In genomic region chr10:85995791-85996190, GRCh38 we compare ENCODE assay signal across 8 cellular contexts.
DNase-seq lines count a peak whose midpoint lies in the region; ATAC-seq, FAIRE-seq and TF ChIP-seq lines count a peak whose summit lies in the region.

No MANE protein-coding gene starts in this region.

- H3K4me3 Mint-ChIP-seq in brain: no peak overlapping the region
- H3K4me3 Mint-ChIP-seq in neural progenitor cell: no peak overlapping the region
- no peak overlapping the region for H3K4me3 Mint-ChIP-seq in CD8-positive, alpha-beta T cell

- no peak for ATAC-seq in CD8-positive, alpha-beta T cell

- intact Hi-C loops in CD8-positive, alpha-beta T cell (cut with DNase I, micrococcal nuclease): no loop called here

- no peaks in the 10 kb centered on the region for H3F3A ChIP-seq in neural progenitor cell (ENCODE audit: low read depth)

- H4K20me1 ChIP-seq in neural progenitor cell (ENCODE audit: low read depth): no peaks in the 10 kb centered on the region

- no peak overlapping the region for H3K4me3 ChIP-seq in neural progenitor cell
- no peak overlapping the region for H3K4me3 ChIP-seq in CD8-positive, alpha-beta T cell (ENCODE audit: low read depth, low read length)

- H3K79me2 ChIP-seq in neural progenitor cell (ENCODE audit: low read depth): no peaks in the 10 kb centered on the region

- TF ChIP-seq CTCF in brain (conservative IDR thresholded peaks at IDR 0.05) (peak; percentile 55 to 63), neural progenitor cell (IDR thresholded peaks at IDR 0.05) (peak; percentile 59)
- TF ChIP-seq CTCF in CD8-positive, alpha-beta T cell (IDR thresholded peaks at IDR 0.05): no peak

- no peak overlapping the region for H3K27ac ChIP-seq in neural progenitor cell
- H3K27ac ChIP-seq in CD8-positive, alpha-beta T cell (ENCODE audit: low read depth, low read length): no peak overlapping the region

- H2AFZ ChIP-seq in neural progenitor cell (replicated peaks): no peak overlapping the region

- no peak overlapping the region for H3K4me2 ChIP-seq in neural progenitor cell

- H3K36me3 Mint-ChIP-seq in brain (no peaks in the 10 kb centered on the region), neural progenitor cell (no peaks in the 10 kb centered on the region)
- no peaks in the 10 kb centered on the region for H3K36me3 Mint-ChIP-seq in CD8-positive, alpha-beta T cell

- peak; percentile 87 for FAIRE-seq in GM19239 (lab: Jason Lieb, UNC)

- H3K9me3 Mint-ChIP-seq in brain: peaks cover 6 to 25% (median 11%) of the 10 kb centered on the region in 5 experiments
- peaks cover 9% of the 10 kb centered on the region for H3K9me3 Mint-ChIP-seq in neural progenitor cell
- H3K9me3 Mint-ChIP-seq in CD8-positive, alpha-beta T cell: peaks cover 4% of the 10 kb centered on the region

- H3K4me1 Mint-ChIP-seq in brain (peaks cover 11% of the 10 kb centered on the region), neural progenitor cell (peaks cover 12% of the 10 kb centered on the region)
- H3K4me1 Mint-ChIP-seq in CD8-positive, alpha-beta T cell (ENCODE audit: low read depth): no peaks in the 10 kb centered on the region

- POLR2A ChIA-PET in CD8-positive, alpha-beta T cell (lab: Charles Lee): no interaction called here

- H3K9ac ChIP-seq in neural progenitor cell: no peak overlapping the region

- DNase-seq in D341Med (ENCODE audit: low spot score) (peak; percentile 26), GM19239 (ENCODE audit: insufficient read length, low spot score) (peak; percentile 6), NCI-H1694 (lab: John Stamatoyannopoulos, UW) (peak; percentile 45), neural progenitor cell (ENCODE audit: low spot score) (peak; percentile 55)
- no peak for DNase-seq in CD8-positive, alpha-beta T cell
- DNase-seq in central memory CD4-positive, alpha-beta T cell: no peak
- DNase-seq in activated CD4-positive, CD25-positive, alpha-beta regulatory T cell treated with anti-CD3 and anti-CD28 coated beads, Interleukin-2, amount 50 U/mL, for 72 hours: no peak

- H3K9me3 ChIP-seq in neural progenitor cell (ENCODE audit: low read depth): no peaks in the 10 kb centered on the region
- H3K9me3 ChIP-seq in CD8-positive, alpha-beta T cell (ENCODE audit: low read length): no peaks in the 10 kb centered on the region

- no peaks in the 10 kb centered on the region for H3K27me3 ChIP-seq in neural progenitor cell
- H3K27me3 ChIP-seq in CD8-positive, alpha-beta T cell (ENCODE audit: insufficient read depth, low read length): peaks cover 4% of the 10 kb centered on the region

- H3K4me1 ChIP-seq in neural progenitor cell: no peaks in the 10 kb centered on the region
- no peaks in the 10 kb centered on the region for H3K4me1 ChIP-seq in CD8-positive, alpha-beta T cell (ENCODE audit: insufficient read depth, low read length)

- H3K27me3 Mint-ChIP-seq in brain (peaks cover 3% of the 10 kb centered on the region), neural progenitor cell (ENCODE audit: insufficient read depth, low read depth) (no peaks in the 10 kb centered on the region)
- H3K27me3 Mint-ChIP-seq in CD8-positive, alpha-beta T cell (ENCODE audit: low read depth): peaks cover 13% of the 10 kb centered on the region

- no peaks in the 10 kb centered on the region for H3K36me3 ChIP-seq in neural progenitor cell
- H3K36me3 ChIP-seq in CD8-positive, alpha-beta T cell (ENCODE audit: insufficient read depth, low read length): no peaks in the 10 kb centered on the region

- H3K27ac Mint-ChIP-seq in brain (no peak overlapping the region), neural progenitor cell (no peak overlapping the region)
- no peak overlapping the region for H3K27ac Mint-ChIP-seq in CD8-positive, alpha-beta T cell

- CTCF ChIA-PET in CD8-positive, alpha-beta T cell (lab: Charles Lee): no interaction called here

Comparison
In these comparisons a context has a peak if more than half of its experiments do, and no peak if none do; other contexts are left out.
1. DNase-seq: peak in D341Med (single experiment), GM19239 (single experiment), NCI-H1694 (single experiment) and neural progenitor cell (single experiment); none in CD8-positive, alpha-beta T cell (0 of 7), central memory CD4-positive, alpha-beta T cell (single experiment) and activated CD4-positive, CD25-positive, alpha-beta regulatory T cell treated with anti-CD3 and anti-CD28 coated beads, Interleukin-2, amount 50 U/mL, for 72 hours (single experiment).